In the genomic region with DNA sequence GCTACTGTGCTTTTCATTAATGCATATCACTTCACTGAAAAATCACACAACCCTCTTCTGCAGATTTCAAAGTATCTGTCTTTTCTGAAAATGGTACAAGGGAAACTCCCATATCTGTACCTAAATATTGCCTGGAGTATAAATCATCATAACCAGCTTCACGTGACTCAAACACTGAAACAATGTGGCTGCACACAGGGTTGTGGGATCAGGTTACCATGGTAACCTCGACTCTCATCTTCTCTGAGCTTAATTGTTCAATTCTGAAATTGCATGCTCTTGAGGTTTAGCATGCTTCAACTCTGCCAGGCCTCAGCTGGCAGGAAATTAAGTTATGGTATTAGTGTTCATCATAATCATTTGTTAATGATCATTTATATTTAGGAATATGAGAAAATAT, we compare ENCODE assay signal across 8 cellular contexts.
DNase-seq lines count a peak whose midpoint lies in the region; ATAC-seq, FAIRE-seq and TF ChIP-seq lines count a peak whose summit lies in the region.

No MANE protein-coding gene starts in this region.

- CTCF ChIA-PET in K562 (lab: Yijun Ruan, JAX; ENCODE audit: low intra/inter-chr PET ratio), result no interaction called here

- no peak overlapping the region for H2AFZ ChIP-seq in K562 (ENCODE audit: low read depth, low read length)

- 0% methylated on average over 2 of the region's 2 CpGs for WGBS in K562 (ENCODE audit: insufficient coverage, low coverage, missing lambda C conversion rate)
- whole genome bisulfite sequencing in adrenal gland, 4 donors, result 37 to 65% (median 42%) methylated on average over 2 of the region's 2 CpGs

- peak; percentile 63 for ATAC-seq in GM21423 (IDR thresholded peaks at IDR 0.05; ENCODE audit: unreplicated experiment)
- ATAC-seq in K562, result no peak

- in situ Hi-C loops in K562 (cut with MboI), result no loop called here

- no peak for TF ChIP-seq RAD21 in K562 (CRISPR knock-in tag; conservative IDR thresholded peaks at IDR 0.05 in 1 of 2, IDR thresholded peaks at IDR 0.05 in 1 of 2)

- TF ChIP-seq CTCF in GM06990 (IDR thresholded peaks at IDR 0.05; ENCODE audit: insufficient read depth, low read length, poor library complexity, severe bottlenecking) (no peak), K562 (IDR thresholded peaks at IDR 0.05 in 2 of 3, conservative IDR thresholded peaks at IDR 0.05 in 1 of 3; ENCODE audit: insufficient read depth in 2 of 3, low read depth in 1 of 3, low read length in 3 of 3) (no peak), adrenal gland (IDR thresholded peaks at IDR 0.05) (no peak)

- H3K9me1 ChIP-seq in K562 (ENCODE audit: control insufficient read depth, insufficient read depth, low read length), result no peaks in the 10 kb centered on the region

- no peak overlapping the region for H3K27ac ChIP-seq in K562 (ENCODE audit: extremely low read depth, low read depth, low read length)
- no peak overlapping the region for H3K27ac ChIP-seq in adrenal gland

- H3K79me2 ChIP-seq in K562 (ENCODE audit: control insufficient read depth, insufficient read depth, low read length), result no peaks in the 10 kb centered on the region

- no peak overlapping the region for H3K4me2 ChIP-seq in K562 (ENCODE audit: insufficient read depth, low read length)

- H3K4me1 ChIP-seq in K562 (replicated peaks in 1 of 2; ENCODE audit: control insufficient read depth in 2 of 2, insufficient read depth in 2 of 2, low read length in 2 of 2) (no peaks in the 10 kb centered on the region), adrenal gland (replicated peaks in 1 of 2) (peaks cover 0 to 2% of the 10 kb centered on the region in 2 donors)

- no peak for TF ChIP-seq EP300 in K562 (IDR thresholded peaks at IDR 0.05; ENCODE audit: low read length)

- POLR2A ChIA-PET in K562 (lab: Yijun Ruan, JAX), result no interaction called here

- no peaks in the 10 kb centered on the region for H4K20me1 ChIP-seq in K562 (replicated peaks; ENCODE audit: control insufficient read depth, insufficient read depth, low read length)

- no peaks in the 10 kb centered on the region for H3K36me3 ChIP-seq in GM06990 (ENCODE audit: control insufficient read depth, insufficient read depth, low read length)
- no peaks in the 10 kb centered on the region for H3K36me3 ChIP-seq in K562 (ENCODE audit: control insufficient read depth, insufficient read depth, low read length)
- H3K36me3 ChIP-seq in adrenal gland (replicated peaks in 1 of 2), result no peaks in the 10 kb centered on the region

- no peak for TF ChIP-seq POLR2A in K562 (conservative IDR thresholded peaks at IDR 0.05)
- TF ChIP-seq POLR2A in adrenal gland (IDR thresholded peaks at IDR 0.05), result no peak

- no peak overlapping the region for H3K9ac ChIP-seq in K562 (ENCODE audit: insufficient read depth in 1 of 2, low read depth in 2 of 2, low read length in 2 of 2)

- H3K4me3 ChIP-seq in GM06990 (replicated peaks; ENCODE audit: low read depth, low read length), result no peak overlapping the region
- H3K4me3 ChIP-seq in K562, result no peak overlapping the region
- H3K4me3 ChIP-seq in adrenal gland, result no peak overlapping the region

- H3K9me3 ChIP-seq in K562 (replicated peaks; ENCODE audit: control insufficient read depth, insufficient read depth, low read depth, low read length) (no peaks in the 10 kb centered on the region), adrenal gland (replicated peaks in 1 of 3) (no peaks in the 10 kb centered on the region)

- BruUV-seq in K562 (replicated peaks; lab: Mats Ljungman, UMichigan), result no TSS peak

- intact Hi-C loops in K562 (cut with micrococcal nuclease), result no loop called here
- intact Hi-C loops in adrenal gland (cut with DNase I), result no loop called here

- H3K27me3 ChIP-seq in GM06990 (replicated peaks; ENCODE audit: control insufficient read depth, insufficient read depth, low read length) (no peaks in the 10 kb centered on the region), K562 (ENCODE audit: control insufficient read depth in 2 of 2, insufficient read depth in 2 of 2, low read length in 2 of 2) (peaks cover 0 to 7% of the 10 kb centered on the region in 2 experiments; a peak in 1 of 5 replicates), adrenal gland (no peaks in the 10 kb centered on the region)

- DNase-seq in GM06990 (ENCODE audit: extremely low read depth, insufficient read length) (peak; percentile 33), NCI-H1436 (lab: John Stamatoyannopoulos, UW) (peak; percentile 73), K562 (ENCODE audit: extremely low read depth in 1 of 4, low spot score in 3 of 4) (peak in 1 of 4 experiments; percentile 19), SW 1271 (lab: John Stamatoyannopoulos, UW) (no peak), RPMI8226 (no peak), islet precursor cell (no peak), adrenal gland (no peak)

- no peak for FAIRE-seq in K562 (lab: Jason Lieb, UNC)

TF ChIP-seq in K562, 482 proteins besides CTCF, POLR2A, EP300 and RAD21:
- no peak for TF ChIP-seq ZNF263 (CRISPR knock-in tag; IDR thresholded peaks at IDR 0.05; ENCODE audit: borderline replicate concordance)
- TF ChIP-seq, protein P1, sequence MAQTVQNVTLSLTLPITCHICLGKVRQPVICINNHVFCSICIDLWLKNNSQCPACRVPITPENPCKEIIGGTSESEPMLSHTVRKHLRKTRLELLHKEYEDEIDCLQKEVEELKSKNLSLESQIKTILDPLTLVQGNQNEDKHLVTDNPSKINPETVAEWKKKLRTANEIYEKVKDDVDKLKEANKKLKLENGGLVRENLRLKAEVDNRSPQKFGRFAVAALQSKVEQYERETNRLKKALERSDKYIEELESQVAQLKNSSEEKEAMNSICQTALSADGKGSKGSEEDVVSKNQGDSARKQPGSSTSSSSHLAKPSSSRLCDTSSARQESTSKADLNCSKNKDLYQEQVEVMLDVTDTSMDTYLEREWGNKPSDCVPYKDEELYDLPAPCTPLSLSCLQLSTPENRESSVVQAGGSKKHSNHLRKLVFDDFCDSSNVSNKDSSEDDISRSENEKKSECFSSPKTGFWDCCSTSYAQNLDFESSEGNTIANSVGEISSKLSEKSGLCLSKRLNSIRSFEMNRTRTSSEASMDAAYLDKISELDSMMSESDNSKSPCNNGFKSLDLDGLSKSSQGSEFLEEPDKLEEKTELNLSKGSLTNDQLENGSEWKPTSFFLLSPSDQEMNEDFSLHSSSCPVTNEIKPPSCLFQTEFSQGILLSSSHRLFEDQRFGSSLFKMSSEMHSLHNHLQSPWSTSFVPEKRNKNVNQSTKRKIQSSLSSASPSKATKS (CRISPR knock-in tag; IDR thresholded peaks at IDR 0.05), result no peak
- TF ChIP-seq, protein P2, sequence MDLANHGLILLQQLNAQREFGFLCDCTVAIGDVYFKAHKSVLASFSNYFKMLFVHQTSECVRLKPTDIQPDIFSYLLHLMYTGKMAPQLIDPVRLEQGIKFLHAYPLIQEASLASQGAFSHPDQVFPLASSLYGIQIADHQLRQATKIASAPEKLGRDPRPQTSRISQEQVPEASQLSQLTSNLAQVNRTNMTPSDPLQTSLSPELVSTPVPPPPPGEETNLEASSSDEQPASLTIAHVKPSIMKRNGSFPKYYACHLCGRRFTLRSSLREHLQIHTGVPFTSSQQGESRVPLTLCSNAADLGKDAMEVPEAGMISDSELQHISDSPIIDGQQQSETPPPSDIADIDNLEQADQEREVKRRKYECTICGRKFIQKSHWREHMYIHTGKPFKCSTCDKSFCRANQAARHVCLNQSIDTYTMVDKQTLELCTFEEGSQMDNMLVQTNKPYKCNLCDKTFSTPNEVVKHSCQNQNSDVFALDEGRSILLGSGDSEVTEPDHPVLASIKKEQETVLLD (IDR thresholded peaks at IDR 0.05), result no peak
- peak; percentile 86 for TF ChIP-seq RFX1 (IDR thresholded peaks at IDR 0.05)
- TF ChIP-seq, protein P3, sequence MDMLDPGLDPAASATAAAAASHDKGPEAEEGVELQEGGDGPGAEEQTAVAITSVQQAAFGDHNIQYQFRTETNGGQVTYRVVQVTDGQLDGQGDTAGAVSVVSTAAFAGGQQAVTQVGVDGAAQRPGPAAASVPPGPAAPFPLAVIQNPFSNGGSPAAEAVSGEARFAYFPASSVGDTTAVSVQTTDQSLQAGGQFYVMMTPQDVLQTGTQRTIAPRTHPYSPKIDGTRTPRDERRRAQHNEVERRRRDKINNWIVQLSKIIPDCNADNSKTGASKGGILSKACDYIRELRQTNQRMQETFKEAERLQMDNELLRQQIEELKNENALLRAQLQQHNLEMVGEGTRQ (CRISPR knock-in tag; IDR thresholded peaks at IDR 0.05), result peak; percentile 32

Comparison
In these comparisons a context has a peak if more than half of its experiments do, and no peak if none do; other contexts are left out.
1. DNase-seq: peak in GM06990 (single experiment) and NCI-H1436 (single experiment); none in SW 1271 (0 of 2), RPMI8226 (single experiment), islet precursor cell (single experiment) and adrenal gland (0 of 7).